In genomic region chr6:3798211-3798909, GRCh38 we compare ENCODE assay signal across 12 cellular contexts. TPM values are rescaled to one million over a fixed set of nuclear protein-coding genes. Genes with fewer than 3 reads are reported as not detected.
A peak's percentile ranks its signal among the peaks of the same experiment; 100 is the strongest.
DNase-seq lines count a peak whose midpoint lies in the region; ATAC-seq and TF ChIP-seq lines count a peak whose summit lies in the region.
"Had no signal": no experiment of that assay in that cellular context is flagged by ENCODE, and none has a peak within 500 bp of the region (broad histone marks: within the 10 kb centered on the region; RNA-seq: fewer than 3 reads in every experiment).

No MANE protein-coding gene starts in this region.

- no peaks in the 10 kb centered on the region for H3K27me3 Mint-ChIP-seq in Calu3 (ENCODE audit: unreplicated experiment)
- no peaks in the 10 kb centered on the region for H3K27me3 Mint-ChIP-seq in mesothelial cell of epicardium (ENCODE audit: low read depth)
- H3K27me3 Mint-ChIP-seq in activated T-cell treated with anti-CD3 and anti-CD28 coated beads, Interleukin-2, amount 50 U/mL, for 72 hours (ENCODE audit: low read depth), result peaks cover 27% of the 10 kb centered on the region

- H3K9me3 Mint-ChIP-seq in Calu3 (ENCODE audit: low read depth, unreplicated experiment) (no peaks in the 10 kb centered on the region), mesothelial cell of epicardium (no peaks in the 10 kb centered on the region)
- no peaks in the 10 kb centered on the region for H3K9me3 Mint-ChIP-seq in activated T-cell treated with anti-CD3 and anti-CD28 coated beads, Interleukin-2, amount 50 U/mL, for 72 hours
- H3K9me3 Mint-ChIP-seq: activated CD4-positive, alpha-beta memory T cell treated with anti-CD3 and anti-CD28 coated beads, Interleukin-2, amount 10 ng/mL, durations not matched to agents 7 days and 5 days had no signal

- H3K27ac ChIP-seq in ascending aorta, result peak overlapping the region; percentile 19 to 61

- intact Hi-C loops in Calu3 (cut with micrococcal nuclease; ENCODE audit: unreplicated experiment) (no loop called here), ascending aorta (cut with DNase I) (no loop called here)

- H3K36me3 Mint-ChIP-seq in Calu3 (ENCODE audit: insufficient read depth, unreplicated experiment), result no peaks in the 10 kb centered on the region
- H3K36me3 Mint-ChIP-seq in mesothelial cell of epicardium, result no peaks in the 10 kb centered on the region
- H3K36me3 Mint-ChIP-seq in activated T-cell treated with anti-CD3 and anti-CD28 coated beads, Interleukin-2, amount 50 U/mL, for 72 hours (ENCODE audit: insufficient read depth in 2 of 2), result no peaks in the 10 kb centered on the region

- no peaks in the 10 kb centered on the region for H3K36me3 ChIP-seq in ascending aorta
- H3K36me3 ChIP-seq: tibial artery had no signal

- H3K27me3 ChIP-seq in ascending aorta, result no peaks in the 10 kb centered on the region
- H3K27me3 ChIP-seq: tibial artery had no signal

- DNase-seq in Calu3 (peak; percentile 22), NCI-H2029 (lab: John Stamatoyannopoulos, UW) (peak; percentile 96), ascending aorta (ENCODE audit: low spot score in 2 of 2) (no peak), mesothelial cell of epicardium (ENCODE audit: low spot score in 2 of 2, unreplicated experiment in 2 of 2) (no peak)
- no peak for DNase-seq in activated T-cell treated with anti-CD3 and anti-CD28 coated beads, Interleukin-2, amount 50 U/mL, for 72 hours
- no peak for DNase-seq in stimulated activated CD4-positive, alpha-beta T cell treated with anti-CD3 and anti-CD28 coated beads, Interleukin-2, amount 100 ng/mL, for 24 hours
- DNase-seq: activated CD4-positive, alpha-beta memory T cell treated with anti-CD3 and anti-CD28 coated beads, Interleukin-2, amount 10 ng/mL, durations not matched to agents 7 days and 5 days; aorta; midbrain; tibial artery had no signal

- no peak for ATAC-seq in activated T-cell treated with anti-CD3 and anti-CD28 coated beads, Interleukin-2, amount 50 U/mL, for 72 hours (replicated peaks in 1 of 2)
- ATAC-seq in HG02870 (IDR thresholded peaks at IDR 0.05; ENCODE audit: unreplicated experiment) (no peak), HG03108 (IDR thresholded peaks at IDR 0.05; ENCODE audit: unreplicated experiment) (no peak)

- TF ChIP-seq CTCF in Calu3 (IDR thresholded peaks at IDR 0.05; ENCODE audit: unreplicated experiment) (no peak), ascending aorta (IDR thresholded peaks at IDR 0.05) (no peak), mesothelial cell of epicardium (IDR thresholded peaks at IDR 0.05; ENCODE audit: unreplicated experiment) (no peak)

- H3K9me3 ChIP-seq in ascending aorta, result no peaks in the 10 kb centered on the region
- H3K9me3 ChIP-seq: tibial artery had no signal

- H3K27ac Mint-ChIP-seq in Calu3 (ENCODE audit: unreplicated experiment) (peak overlapping the region; percentile 38), mesothelial cell of epicardium (peak overlapping the region; percentile 99)
- no peak overlapping the region for H3K27ac Mint-ChIP-seq in activated T-cell treated with anti-CD3 and anti-CD28 coated beads, Interleukin-2, amount 50 U/mL, for 72 hours
- H3K27ac Mint-ChIP-seq: activated CD4-positive, alpha-beta memory T cell treated with anti-CD3 and anti-CD28 coated beads, Interleukin-2, amount 10 ng/mL, durations not matched to agents 7 days and 5 days had no signal

- H3K4me3 Mint-ChIP-seq in Calu3 (ENCODE audit: low read depth, unreplicated experiment) (no peak overlapping the region), mesothelial cell of epicardium (no peak overlapping the region)
- no peak overlapping the region for H3K4me3 Mint-ChIP-seq in activated T-cell treated with anti-CD3 and anti-CD28 coated beads, Interleukin-2, amount 50 U/mL, for 72 hours
- H3K4me3 Mint-ChIP-seq: activated CD4-positive, alpha-beta memory T cell treated with anti-CD3 and anti-CD28 coated beads, Interleukin-2, amount 10 ng/mL, durations not matched to agents 7 days and 5 days had no signal

- CTCF ChIA-PET in Calu3 (lab: Charles Lee), result no interaction called here

- H3K4me1 Mint-ChIP-seq in Calu3 (ENCODE audit: low read depth, unreplicated experiment) (peaks cover 39% of the 10 kb centered on the region), mesothelial cell of epicardium (peaks cover 46% of the 10 kb centered on the region)
- peaks cover 17% of the 10 kb centered on the region for H3K4me1 Mint-ChIP-seq in activated T-cell treated with anti-CD3 and anti-CD28 coated beads, Interleukin-2, amount 50 U/mL, for 72 hours (ENCODE audit: low read depth)

- H3K4me1 ChIP-seq in ascending aorta, result peaks cover 11 to 29% of the 10 kb centered on the region in 2 donors

- no peak overlapping the region for H3K4me3 ChIP-seq in ascending aorta
- H3K4me3 ChIP-seq: tibial artery had no signal

- no TSS peak for BruUV-seq in Calu3 (replicated peaks; lab: Mats Ljungman, UMichigan)

RNA-seq across cellular contexts. Expression of gene PXDC1, which starts 46.8 kb away (rescaled TPM):
- total RNA-seq in Calu3 (2022), result 15.0 and 18.2 TPM in 2 replicates
- total RNA-seq in ascending aorta, result 310 TPM
- total RNA-seq in mesothelial cell of epicardium, result 33.1 to 34.5 TPM (median 33.8 TPM) in 3 replicates
- total RNA-seq in activated T-cell treated with anti-CD3 and anti-CD28 coated beads, Interleukin-2, amount 50 U/mL, for 72 hours, result 1 to 10 TPM in 1 of 2 donors, under 1 TPM in 1; 0.94 to 7.2 TPM

RNA-seq across cellular contexts. Expression of gene FAM50B, which starts 50.8 kb away (rescaled TPM):
- total RNA-seq in Calu3 (2022), result 5.8 and 7.8 TPM in 2 replicates
- total RNA-seq in ascending aorta, result 8.1 TPM
- 7.0 to 7.9 TPM (median 7.1 TPM) in 3 replicates for total RNA-seq in mesothelial cell of epicardium
- total RNA-seq in activated T-cell treated with anti-CD3 and anti-CD28 coated beads, Interleukin-2, amount 50 U/mL, for 72 hours, result 1 to 10 TPM; 8.1 to 8.2 TPM

Comparison
In these comparisons a context has a peak if more than half of its experiments do, and no peak if none do; other contexts are left out.
1. DNase-seq: peak in Calu3 (single experiment) and NCI-H2029 (single experiment); none in ascending aorta (0 of 2), mesothelial cell of epicardium (0 of 2), activated T-cell treated with anti-CD3 and anti-CD28 coated beads, Interleukin-2, amount 50 U/mL, for 72 hours (0 of 2) and stimulated activated CD4-positive, alpha-beta T cell treated with anti-CD3 and anti-CD28 coated beads, Interleukin-2, amount 100 ng/mL, for 24 hours (0 of 2).